Comparison of ENCODE assay signal across 8 cellular contexts in the genomic region with DNA sequence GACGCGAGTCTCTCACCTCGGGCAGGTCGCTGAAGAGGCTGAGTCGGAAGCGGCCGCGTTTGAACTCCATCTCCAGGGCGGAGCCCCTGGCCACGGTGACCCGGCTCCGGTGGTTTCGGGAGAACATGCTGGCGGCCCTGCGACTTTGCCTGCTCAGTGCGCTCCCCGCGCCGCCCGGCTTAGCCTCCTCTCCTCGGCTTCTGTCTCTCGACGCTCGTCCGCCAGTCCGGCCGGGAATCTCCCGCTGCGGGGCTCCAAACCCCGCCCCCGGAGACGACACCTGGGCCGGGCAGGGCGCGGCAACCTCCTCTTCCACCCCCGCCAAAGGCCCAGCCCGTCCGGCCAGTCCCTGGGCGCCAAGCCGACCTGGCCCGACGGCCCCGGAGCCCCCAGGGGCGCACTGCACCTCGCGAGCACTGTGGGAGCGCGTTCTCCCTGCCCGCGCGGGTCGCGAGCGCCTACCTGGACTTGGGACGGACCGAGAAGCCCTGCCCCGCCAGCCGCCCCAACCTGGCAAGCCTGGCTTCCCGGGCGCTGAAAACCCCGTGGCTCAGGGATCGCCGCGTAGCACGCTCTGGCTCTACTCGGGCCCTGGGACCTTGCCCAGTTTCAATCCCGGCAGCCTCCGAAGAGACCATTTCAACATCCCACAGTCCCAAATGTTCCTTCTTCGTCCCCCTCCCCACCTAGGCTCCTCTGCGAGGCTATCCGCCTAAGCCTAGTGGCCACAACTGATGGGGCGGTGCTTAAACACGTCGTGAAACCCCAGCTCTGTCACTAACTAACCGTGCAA.
DNase-seq lines count a peak whose midpoint lies in the region; ATAC-seq and TF ChIP-seq lines count a peak whose summit lies in the region.

A gene with protein sequence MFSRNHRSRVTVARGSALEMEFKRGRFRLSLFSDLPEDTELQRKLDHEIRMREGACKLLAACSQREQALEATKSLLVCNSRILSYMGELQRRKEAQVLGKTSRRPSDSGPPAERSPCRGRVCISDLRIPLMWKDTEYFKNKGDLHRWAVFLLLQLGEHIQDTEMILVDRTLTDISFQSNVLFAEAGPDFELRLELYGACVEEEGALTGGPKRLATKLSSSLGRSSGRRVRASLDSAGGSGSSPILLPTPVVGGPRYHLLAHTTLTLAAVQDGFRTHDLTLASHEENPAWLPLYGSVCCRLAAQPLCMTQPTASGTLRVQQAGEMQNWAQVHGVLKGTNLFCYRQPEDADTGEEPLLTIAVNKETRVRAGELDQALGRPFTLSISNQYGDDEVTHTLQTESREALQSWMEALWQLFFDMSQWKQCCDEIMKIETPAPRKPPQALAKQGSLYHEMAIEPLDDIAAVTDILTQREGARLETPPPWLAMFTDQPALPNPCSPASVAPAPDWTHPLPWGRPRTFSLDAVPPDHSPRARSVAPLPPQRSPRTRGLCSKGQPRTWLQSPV (minus strand): TSS at position 248 of the 793 bp plus-strand sequence. CDS start 121 bp downstream, at position 127.

- peaks cover 20% of the 10 kb centered on the region for H3K79me2 ChIP-seq in ACC112 (ENCODE audit: control insufficient read depth, insufficient read depth, low read length, unreplicated experiment)

- peaks cover 17% of the 10 kb centered on the region for H3K27me3 ChIP-seq in ACC112 (ENCODE audit: insufficient read depth, low read length)
- no peaks in the 10 kb centered on the region for H3K27me3 ChIP-seq in brain microvascular endothelial cell (replicated peaks)

- H3K9me3 Mint-ChIP-seq in stimulated activated effector memory CD8-positive, alpha-beta T cell treated with anti-CD3 and anti-CD28 coated beads, Interleukin-12 subunit alpha, Interleukin-12 subunit beta, amount 100 ng/mL, for 72 hours, result no peaks in the 10 kb centered on the region

- DNase-seq in NCI-H526 (lab: John Stamatoyannopoulos, UW), result peak; percentile 56 to 90
- no peak for DNase-seq in brain microvascular endothelial cell
- peak; percentile 88 for DNase-seq in islet precursor cell
- DNase-seq in stimulated activated effector memory CD8-positive, alpha-beta T cell treated with anti-CD3 and anti-CD28 coated beads, Interleukin-12 subunit alpha, Interleukin-12 subunit beta, amount 100 ng/mL, for 72 hours (ENCODE audit: low spot score in 2 of 2), result no peak

- H3K36me3 ChIP-seq in ACC112 (ENCODE audit: insufficient read depth, low read length), result no peaks in the 10 kb centered on the region
- no peaks in the 10 kb centered on the region for H3K36me3 ChIP-seq in brain microvascular endothelial cell (replicated peaks)

- peak within 1 kb of the TSS; percentile 63 for H3K4me3 Mint-ChIP-seq in stimulated activated effector memory CD8-positive, alpha-beta T cell treated with anti-CD3 and anti-CD28 coated beads, Interleukin-12 subunit alpha, Interleukin-12 subunit beta, amount 100 ng/mL, for 72 hours

- H3K4me3 ChIP-seq in ACC112 (ENCODE audit: low read depth, low read length) (peak within 1 kb of the TSS; percentile 86), brain microvascular endothelial cell (ENCODE audit: low read depth, low read length) (peak within 1 kb of the TSS; percentile 66)

- TF ChIP-seq POLR2A in GM18951 (IDR thresholded peaks at IDR 0.05; ENCODE audit: extremely low read depth, insufficient read depth, insufficient read length), result peak; percentile 34

- peaks cover 23% of the 10 kb centered on the region for H3K4me1 Mint-ChIP-seq in stimulated activated effector memory CD8-positive, alpha-beta T cell treated with anti-CD3 and anti-CD28 coated beads, Interleukin-12 subunit alpha, Interleukin-12 subunit beta, amount 100 ng/mL, for 72 hours

- peak; percentile 32 for ATAC-seq in stimulated activated effector memory CD8-positive, alpha-beta T cell treated with anti-CD3 and anti-CD28 coated beads, Interleukin-12 subunit alpha, Interleukin-12 subunit beta, amount 100 ng/mL, for 72 hours
- ATAC-seq in HG03469 (IDR thresholded peaks at IDR 0.05; ENCODE audit: unreplicated experiment), result no peak
- ATAC-seq in HG02970 (IDR thresholded peaks at IDR 0.05; ENCODE audit: low FRiP score, unreplicated experiment), result no peak

- peak within 1 kb of the TSS; percentile 87 for H2AFZ ChIP-seq in ACC112 (ENCODE audit: low read length, unreplicated experiment)

- no peak within 1 kb of the TSS for H3K27ac ChIP-seq in ACC112 (ENCODE audit: low read depth, low read length)
- H3K27ac ChIP-seq in brain microvascular endothelial cell, result no peak within 1 kb of the TSS

- in situ Hi-C loops in GM18951 (cut with MboI; ENCODE audit: low sequenced_read_pairs, unreplicated experiment), result no loop called here
- in situ Hi-C loops in brain microvascular endothelial cell (cut with HindIII; ENCODE audit: low pct_ligation_motif_present, low sequenced_read_pairs), result no loop called here

- peak within 1 kb of the TSS; percentile 77 for H3K27ac Mint-ChIP-seq in stimulated activated effector memory CD8-positive, alpha-beta T cell treated with anti-CD3 and anti-CD28 coated beads, Interleukin-12 subunit alpha, Interleukin-12 subunit beta, amount 100 ng/mL, for 72 hours

- no peaks in the 10 kb centered on the region for H3K36me3 Mint-ChIP-seq in stimulated activated effector memory CD8-positive, alpha-beta T cell treated with anti-CD3 and anti-CD28 coated beads, Interleukin-12 subunit alpha, Interleukin-12 subunit beta, amount 100 ng/mL, for 72 hours

- peaks cover 42% of the 10 kb centered on the region for H3K4me1 ChIP-seq in ACC112 (ENCODE audit: control insufficient read depth, insufficient read depth, low read length, unreplicated experiment)

- no peak for TF ChIP-seq CTCF in brain microvascular endothelial cell (IDR thresholded peaks at IDR 0.05; ENCODE audit: low read depth, low read length, missing control alignments)

Comparison
In these comparisons a context has a peak if more than half of its experiments do, and no peak if none do; other contexts are left out.
1. DNase-seq: peak in NCI-H526 (2 of 2) and islet precursor cell (single experiment); none in brain microvascular endothelial cell (single experiment) and stimulated activated effector memory CD8-positive, alpha-beta T cell treated with anti-CD3 and anti-CD28 coated beads, Interleukin-12 subunit alpha, Interleukin-12 subunit beta, amount 100 ng/mL, for 72 hours (0 of 2).